Comparison of ENCODE assay signal across 9 cellular contexts in the genomic region with DNA sequence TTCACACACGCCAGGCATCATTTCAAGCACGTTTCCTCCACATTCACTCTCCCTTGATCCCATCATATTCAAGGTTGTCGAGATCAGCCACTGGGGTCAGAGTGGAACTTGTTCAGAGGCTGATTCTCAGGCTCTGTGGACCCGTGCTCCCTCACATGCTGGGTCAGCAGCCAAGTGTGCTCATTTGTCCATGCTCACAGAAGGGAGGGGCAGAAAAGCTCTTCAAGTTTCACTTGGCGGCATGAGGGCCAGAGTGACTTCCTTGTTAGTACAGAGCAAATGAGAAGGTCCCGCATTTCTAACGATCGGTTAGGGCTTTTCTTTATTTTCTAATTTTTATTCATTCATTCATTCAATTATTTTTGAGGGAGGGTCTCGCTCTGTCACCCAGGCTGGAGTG.
"Had no signal": no experiment of that assay in that cellular context is flagged by ENCODE, and none has a peak within 500 bp of the region (broad histone marks: within the 10 kb centered on the region; RNA-seq: fewer than 3 reads in every experiment).

No MANE protein-coding gene starts in this region.

- H3K4me3 ChIP-seq: GM23248, HAP-1 had no signal

- H3K9me3 ChIP-seq: HAP-1 had no signal

- H3K4me3 Mint-ChIP-seq: HFFc6, IgD-negative memory B cell had no signal

- DNase-seq: GM23248, GOT3, H7, HFFc6 had no signal

- H3K36me3 ChIP-seq: HAP-1 had no signal

- ATAC-seq: HCT116, HepG2 had no signal

- H2AFZ ChIP-seq: GM23248 had no signal

- H3K4me1 ChIP-seq: HAP-1 had no signal

- H3K27ac ChIP-seq: GM23248, HL-60 had no signal

- H3K27ac Mint-ChIP-seq: HFFc6 had no signal

- H3K9ac ChIP-seq: GM23248 had no signal
